ENCODE assay signal across 1 cellular context in the genomic region with DNA sequence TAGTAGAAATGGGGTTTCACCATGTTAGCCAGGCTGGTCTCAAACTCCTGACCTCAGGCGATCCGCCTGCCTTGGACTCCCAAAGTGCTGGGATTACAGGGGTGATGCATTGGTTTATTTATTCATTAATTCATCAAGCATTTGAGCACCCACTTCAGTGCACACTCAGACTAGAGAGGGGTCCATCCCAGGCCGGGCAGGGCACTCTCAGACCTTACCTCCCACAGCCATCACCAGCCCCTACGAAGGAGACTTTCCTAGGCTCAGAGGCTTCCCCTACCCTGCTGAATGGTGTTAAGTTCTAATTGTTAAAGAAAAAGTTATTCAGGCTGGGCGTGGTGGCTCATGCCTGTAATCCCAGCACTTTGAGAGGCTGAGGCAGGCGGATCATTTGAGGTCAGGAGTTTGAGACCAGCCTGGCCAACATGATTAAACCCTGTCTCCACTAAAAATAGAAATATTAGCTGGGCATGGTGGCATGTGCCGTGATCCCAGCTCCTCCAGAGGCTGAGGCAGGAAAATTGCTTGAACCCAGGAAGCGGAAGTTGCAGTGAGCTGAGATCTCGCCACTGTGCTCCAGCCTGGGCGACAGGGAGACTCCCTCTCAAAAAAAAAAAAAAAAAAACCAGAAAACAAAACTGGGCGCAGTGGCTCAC.
TF ChIP-seq lines count a peak whose summit lies in the region.

No MANE protein-coding gene starts in this region.

TF ChIP-seq in K562, 482 proteins besides CTCF, POLR2A, EP300 and RAD21:
- TF ChIP-seq, protein P1, sequence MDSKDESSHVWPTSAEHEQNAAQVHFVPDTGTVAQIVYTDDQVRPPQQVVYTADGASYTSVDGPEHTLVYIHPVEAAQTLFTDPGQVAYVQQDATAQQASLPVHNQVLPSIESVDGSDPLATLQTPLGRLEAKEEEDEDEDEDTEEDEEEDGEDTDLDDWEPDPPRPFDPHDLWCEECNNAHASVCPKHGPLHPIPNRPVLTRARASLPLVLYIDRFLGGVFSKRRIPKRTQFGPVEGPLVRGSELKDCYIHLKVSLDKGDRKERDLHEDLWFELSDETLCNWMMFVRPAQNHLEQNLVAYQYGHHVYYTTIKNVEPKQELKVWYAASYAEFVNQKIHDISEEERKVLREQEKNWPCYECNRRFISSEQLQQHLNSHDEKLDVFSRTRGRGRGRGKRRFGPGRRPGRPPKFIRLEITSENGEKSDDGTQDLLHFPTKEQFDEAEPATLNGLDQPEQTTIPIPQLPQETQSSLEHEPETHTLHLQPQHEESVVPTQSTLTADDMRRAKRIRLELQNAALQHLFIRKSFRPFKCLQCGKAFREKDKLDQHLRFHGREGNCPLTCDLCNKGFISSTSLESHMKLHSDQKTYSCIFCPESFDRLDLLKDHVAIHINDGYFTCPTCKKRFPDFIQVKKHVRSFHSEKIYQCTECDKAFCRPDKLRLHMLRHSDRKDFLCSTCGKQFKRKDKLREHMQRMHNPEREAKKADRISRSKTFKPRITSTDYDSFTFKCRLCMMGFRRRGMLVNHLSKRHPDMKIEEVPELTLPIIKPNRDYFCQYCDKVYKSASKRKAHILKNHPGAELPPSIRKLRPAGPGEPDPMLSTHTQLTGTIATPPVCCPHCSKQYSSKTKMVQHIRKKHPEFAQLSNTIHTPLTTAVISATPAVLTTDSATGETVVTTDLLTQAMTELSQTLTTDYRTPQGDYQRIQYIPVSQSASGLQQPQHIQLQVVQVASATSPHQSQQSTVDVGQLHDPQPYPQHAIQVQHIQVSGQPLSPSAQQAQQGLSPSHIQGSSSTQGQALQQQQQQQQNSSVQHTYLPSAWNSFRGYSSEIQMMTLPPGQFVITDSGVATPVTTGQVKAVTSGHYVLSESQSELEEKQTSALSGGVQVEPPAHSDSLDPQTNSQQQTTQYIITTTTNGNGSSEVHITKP (IDR thresholded peaks at IDR 0.05; ENCODE audit: partially characterized antibody), result peak; percentile 91
